Comparison of ENCODE assay signal across 9 cellular contexts in the genomic region with DNA sequence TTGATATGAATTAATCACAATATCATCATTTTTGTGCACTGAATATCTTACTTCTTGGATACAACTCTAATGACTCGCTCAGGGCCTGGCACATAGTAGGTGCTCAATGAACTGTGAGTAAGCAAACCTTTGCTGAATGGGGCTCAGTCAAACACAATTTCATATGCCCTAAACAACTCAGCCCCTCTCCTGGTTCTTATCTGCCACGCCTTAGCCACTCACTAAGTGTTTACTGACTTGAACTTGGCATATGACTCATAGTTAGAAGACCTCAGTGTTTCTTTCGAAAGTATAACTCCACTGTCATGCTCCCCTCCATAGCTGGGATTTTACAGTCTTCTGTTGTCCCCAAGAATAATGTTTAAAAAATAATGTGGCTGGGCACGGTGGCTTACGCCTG. TPM values are rescaled to one million over a fixed set of nuclear protein-coding genes. Genes with fewer than 3 reads are reported as not detected.
DNase-seq lines count a peak whose midpoint lies in the region; ATAC-seq and TF ChIP-seq lines count a peak whose summit lies in the region.
"Had no signal": no experiment of that assay in that cellular context is flagged by ENCODE, and none has a peak within 500 bp of the region (broad histone marks: within the 10 kb centered on the region; RNA-seq: fewer than 3 reads in every experiment).

No MANE protein-coding gene starts in this region.

- H3K27ac Mint-ChIP-seq in central memory CD8-positive, alpha-beta T cell (ENCODE audit: low read depth): peak overlapping the region; percentile 88
- peak overlapping the region; percentile 74 to 96 for H3K27ac Mint-ChIP-seq in stimulated activated naive CD8-positive, alpha-beta T cell treated with anti-CD3 and anti-CD28 coated beads, Interleukin-15, amount 100 ng/mL, for 72 hours
- H3K27ac Mint-ChIP-seq in endothelial cell (ENCODE audit: unreplicated experiment): no peak overlapping the region

- no peak for TF ChIP-seq POLR2A in lower leg skin (IDR thresholded peaks at IDR 0.05)

- no TSS peak for BruUV-seq in PC-9 (replicated peaks; lab: Mats Ljungman, UMichigan)

- H2AFZ ChIP-seq in PC-9: no peak overlapping the region

- H3K9me2 ChIP-seq in PC-9 (ENCODE audit: insufficient read depth): no peaks in the 10 kb centered on the region

- peak; percentile 48 for ATAC-seq in central memory CD8-positive, alpha-beta T cell (replicated peaks; ENCODE audit: extremely low read depth, poor library complexity, severe bottlenecking)
- ATAC-seq in stimulated activated naive CD8-positive, alpha-beta T cell treated with anti-CD3 and anti-CD28 coated beads, Interleukin-15, amount 100 ng/mL, for 72 hours: peak; percentile 88

- H3K9me3 ChIP-seq in PC-9 (ENCODE audit: insufficient read depth, low read depth): no peaks in the 10 kb centered on the region

- POLR2A ChIA-PET in PC-9 (lab: Charles Lee; ENCODE audit: unreplicated experiment): interaction anchor here (0.7 kb wide), 1 partner anchor 276 kb away, joined by 5 read pairs; no protein-coding TSS in a partner anchor

- DNase-seq in activated naive CD4-positive, alpha-beta T cell treated with Interleukin-2 at 50 U/mL for 16 hours: peak; percentile 46
- DNase-seq in activated naive CD4-positive, alpha-beta T cell (lab: John Stamatoyannopoulos, UW): no peak
- DNase-seq in PC-9 (peak in 1 of 2 experiments; percentile 91), endothelial cell (ENCODE audit: low spot score) (no peak), lower leg skin (ENCODE audit: low spot score in 2 of 2) (no peak), NCI-H526 (lab: John Stamatoyannopoulos, UW) (no peak)
- DNase-seq in central memory CD8-positive, alpha-beta T cell (ENCODE audit: low spot score in 2 of 2): no peak
- DNase-seq in stimulated activated naive CD8-positive, alpha-beta T cell treated with anti-CD3 and anti-CD28 coated beads, Interleukin-15, amount 100 ng/mL, for 72 hours: peak; percentile 50 to 59

- H4K20me1 ChIP-seq in PC-9 (ENCODE audit: insufficient read depth): no peaks in the 10 kb centered on the region

- no peaks in the 10 kb centered on the region for H3K36me3 ChIP-seq in PC-9 (ENCODE audit: low read depth)

- H3K4me1 Mint-ChIP-seq in central memory CD8-positive, alpha-beta T cell: peaks cover 52% of the 10 kb centered on the region
- peaks cover 85% of the 10 kb centered on the region for H3K4me1 Mint-ChIP-seq in stimulated activated naive CD8-positive, alpha-beta T cell treated with anti-CD3 and anti-CD28 coated beads, Interleukin-15, amount 100 ng/mL, for 72 hours
- H3K4me1 Mint-ChIP-seq in endothelial cell (ENCODE audit: unreplicated experiment): peaks cover 3% of the 10 kb centered on the region

- H3K27ac ChIP-seq in PC-9: peak overlapping the region; percentile 84

- no peak for TF ChIP-seq CTCF in PC-9 (conservative IDR thresholded peaks at IDR 0.05)
- TF ChIP-seq CTCF in endothelial cell (IDR thresholded peaks at IDR 0.05; ENCODE audit: unreplicated experiment): no peak
- TF ChIP-seq CTCF in lower leg skin (IDR thresholded peaks at IDR 0.05): no peak

- H3F3A ChIP-seq in PC-9 (ENCODE audit: insufficient read depth, low read depth): peaks cover 19% of the 10 kb centered on the region

- H3K4me3 Mint-ChIP-seq in central memory CD8-positive, alpha-beta T cell: no peak overlapping the region
- H3K4me3 Mint-ChIP-seq in stimulated activated naive CD8-positive, alpha-beta T cell treated with anti-CD3 and anti-CD28 coated beads, Interleukin-15, amount 100 ng/mL, for 72 hours: peak overlapping the region; percentile 54 to 75
- no peak overlapping the region for H3K4me3 Mint-ChIP-seq in endothelial cell (ENCODE audit: unreplicated experiment)

- 0 out of 2 replicates have a peak overlapping the region, but pooled peaks have one; percentile 34 for H3K4me2 ChIP-seq in PC-9

- no peaks in the 10 kb centered on the region for H3K9me3 Mint-ChIP-seq in central memory CD8-positive, alpha-beta T cell
- H3K9me3 Mint-ChIP-seq in stimulated activated naive CD8-positive, alpha-beta T cell treated with anti-CD3 and anti-CD28 coated beads, Interleukin-15, amount 100 ng/mL, for 72 hours: peaks cover 0 to 10% of the 10 kb centered on the region in 2 donors
- no peaks in the 10 kb centered on the region for H3K9me3 Mint-ChIP-seq in endothelial cell (ENCODE audit: unreplicated experiment)

- WGBS in lower leg skin, 2 donors: 63 to 73% methylated on average over 5 of the region's 5 CpGs

- H3K4me3 ChIP-seq in PC-9 (no peak overlapping the region), lower leg skin (ENCODE audit: low read depth, poor library complexity, severe bottlenecking) (no peak overlapping the region)

- peaks cover 9% of the 10 kb centered on the region for H3K36me3 Mint-ChIP-seq in central memory CD8-positive, alpha-beta T cell (ENCODE audit: insufficient read depth)
- no peaks in the 10 kb centered on the region for H3K36me3 Mint-ChIP-seq in endothelial cell (ENCODE audit: low read depth, unreplicated experiment)

- CTCF ChIA-PET in PC-9 (lab: Charles Lee): interaction anchor here (0.5 to 0.9 kb wide), 2 partner anchors 10 to 378 kb away, joined by 3 to 4 read pairs; no protein-coding TSS in a partner anchor

- H3K27me3 ChIP-seq in PC-9 (ENCODE audit: insufficient read depth, low read depth): no peaks in the 10 kb centered on the region

- intact Hi-C loops in PC-9 (cut with micrococcal nuclease; ENCODE audit: unreplicated experiment) (no loop called here), lower leg skin (cut with DNase I; ENCODE audit: low total_unique reads) (no loop called here)

- peaks cover 28% of the 10 kb centered on the region for H3K4me1 ChIP-seq in PC-9 (replicated peaks; ENCODE audit: insufficient read depth)

- H3K79me2 ChIP-seq in PC-9 (ENCODE audit: low read depth): no peaks in the 10 kb centered on the region

- no peaks in the 10 kb centered on the region for H3K27me3 Mint-ChIP-seq in central memory CD8-positive, alpha-beta T cell
- H3K27me3 Mint-ChIP-seq in stimulated activated naive CD8-positive, alpha-beta T cell treated with anti-CD3 and anti-CD28 coated beads, Interleukin-15, amount 100 ng/mL, for 72 hours: no peaks in the 10 kb centered on the region
- peaks cover 3% of the 10 kb centered on the region for H3K27me3 Mint-ChIP-seq in endothelial cell (ENCODE audit: unreplicated experiment)

RNA-seq across cellular contexts. Expression of gene IFNLR1, which starts 4.8 kb away (rescaled TPM):
- total RNA-seq in PC-9 (2021): 5.5 and 8.1 TPM in 2 replicates
- total RNA-seq in endothelial cell (ENCODE audit: unreplicated experiment): 3.1 TPM
- 10 to 100 TPM; 10.4 to 16.4 (median 14.4) TPM for total RNA-seq in lower leg skin

RNA-seq across cellular contexts. Expression of gene IL22RA1, which starts 48.9 kb away (rescaled TPM):
- 4.2 and 5.0 TPM in 2 replicates for total RNA-seq in PC-9 (2021)
- total RNA-seq in endothelial cell (ENCODE audit: unreplicated experiment): not detected
- 10 to 100 TPM; 34.7 to 53.1 (median 45.9) TPM for total RNA-seq in lower leg skin
- total RNA-seq: lung microvascular endothelial cell had no signal

Comparison
In these comparisons a context has a peak if more than half of its experiments do, and no peak if none do; other contexts are left out.
1. DNase-seq: peak in activated naive CD4-positive, alpha-beta T cell treated with Interleukin-2 at 50 U/mL for 16 hours (single experiment) and stimulated activated naive CD8-positive, alpha-beta T cell treated with anti-CD3 and anti-CD28 coated beads, Interleukin-15, amount 100 ng/mL, for 72 hours (2 of 2); none in activated naive CD4-positive, alpha-beta T cell (0 of 4), central memory CD8-positive, alpha-beta T cell (0 of 2), endothelial cell (single experiment), lower leg skin (0 of 2) and NCI-H526 (0 of 2).
2. H3K4me3 Mint-ChIP-seq: peak in stimulated activated naive CD8-positive, alpha-beta T cell treated with anti-CD3 and anti-CD28 coated beads, Interleukin-15, amount 100 ng/mL, for 72 hours (2 of 2); none in central memory CD8-positive, alpha-beta T cell (single experiment) and endothelial cell (single experiment).